1 cellular context compared by ENCODE assay signal in genomic region chrY:24261417-24261816, GRCh38.
DNase-seq lines count a peak whose midpoint lies in the region; ATAC-seq, FAIRE-seq and TF ChIP-seq lines count a peak whose summit lies in the region.
"Not testable (repeated sequence)": the region's sequence is repeated elsewhere in the genome, so short reads cannot be mapped to it uniquely, and the experiment has no call there.

No MANE protein-coding gene starts in this region.

- ATAC-seq in A549, result peak; percentile 53 to 62; a peak in 3 of 6 replicates

- H3K4me2 ChIP-seq in A549, result not testable (repeated sequence)

- TF ChIP-seq EP300 in A549 (IDR thresholded peaks at IDR 0.05), result not testable (repeated sequence)

- not testable (repeated sequence) for H3K9me3 ChIP-seq in A549

- H3K4me3 ChIP-seq in A549, result not testable (repeated sequence)

- POLR2A ChIA-PET in A549 (lab: Yijun Ruan, JAX), result not testable (repeated sequence)

- FAIRE-seq in A549 (lab: Jason Lieb, UNC), result not testable (repeated sequence)

- no CpG with 5 or more reads among the region's 8 CpGs for WGBS in A549 (ENCODE audit: missing lambda C conversion rate)

- not testable (repeated sequence) for H3K27ac ChIP-seq in A549

- H3K4me1 ChIP-seq in A549, result not testable (repeated sequence)

- DNase-seq in A549 (ENCODE audit: low read depth in 1 of 2, low spot score in 1 of 2), result not testable (repeated sequence)

- TF ChIP-seq RAD21 in A549 (conservative IDR thresholded peaks at IDR 0.05 in 1 of 2, IDR thresholded peaks at IDR 0.05 in 1 of 2), result not testable (repeated sequence)

- TF ChIP-seq POLR2A in A549 (IDR thresholded peaks at IDR 0.05; ENCODE audit: low read length), result not testable (repeated sequence)

- not testable (repeated sequence) for TF ChIP-seq CTCF in A549 (IDR thresholded peaks at IDR 0.05)

- CTCF ChIA-PET in A549 (lab: Yijun Ruan, JAX), result not testable (repeated sequence)
